Comparison of ENCODE assay signal across 21 cellular contexts in genomic region chr9:36336511-36336910, GRCh38.
DNase-seq lines count a peak whose midpoint lies in the region; ATAC-seq, FAIRE-seq and TF ChIP-seq lines count a peak whose summit lies in the region.
"Had no signal": no experiment of that assay in that cellular context is flagged by ENCODE, and none has a peak within 500 bp of the region (broad histone marks: within the 10 kb centered on the region; RNA-seq: fewer than 3 reads in every experiment).

No MANE protein-coding gene starts in this region.

- peaks cover 22 to 57% (median 53%) of the 10 kb centered on the region in 3 experiments; a peak in 6 of 7 replicates for H3K36me3 Mint-ChIP-seq in H9 (ENCODE audit: insufficient read depth in 1 of 3, low read depth in 3 of 3)

- no peaks in the 10 kb centered on the region for H3K27me3 ChIP-seq in H9 (ENCODE audit: insufficient read depth, low read length)
- no peaks in the 10 kb centered on the region for H3K27me3 ChIP-seq in bronchial epithelial cell (ENCODE audit: control insufficient read depth, insufficient read depth, low read length)
- H3K27me3 ChIP-seq: Peyer's patch had no signal

- no peak overlapping the region for H3T11ph ChIP-seq in H9 (ENCODE audit: low read length)

- CTCF ChIA-PET in A549 (lab: Yijun Ruan, JAX) = interaction anchor here (1.1 to 2.4 kb wide), 3 partner anchors 9 to 89 kb away, joined by 3 to 9 read pairs (median 5); no protein-coding TSS in a partner anchor

- no peak overlapping the region for H4K5ac ChIP-seq in H9 (ENCODE audit: insufficient read length, low read depth, low read length)

- no peak overlapping the region for H2BK12ac ChIP-seq in H9 (ENCODE audit: insufficient read length, low read depth, low read length)

- H3K4ac ChIP-seq in H9 (ENCODE audit: low read depth, low read length) = no peak overlapping the region

- H3K79me2 ChIP-seq in H9 (ENCODE audit: insufficient read depth, low read length) = no peaks in the 10 kb centered on the region

- no peak overlapping the region for H3K9ac ChIP-seq in H9 (ENCODE audit: extremely low read depth, insufficient read length, low read length)

- no peak for TF ChIP-seq RAD21 in A549 (conservative IDR thresholded peaks at IDR 0.05 in 1 of 2, IDR thresholded peaks at IDR 0.05 in 1 of 2)

- POLR2A ChIA-PET in A549 (lab: Yijun Ruan, JAX) = no interaction called here

- H2BK20ac ChIP-seq in H9 (ENCODE audit: low read depth, low read length, poor library complexity, severe bottlenecking) = no peak overlapping the region

- peaks cover 2% of the 10 kb centered on the region for H3K36me3 ChIP-seq in bronchial epithelial cell (ENCODE audit: control insufficient read depth, insufficient read depth, low read length)

- no peak for TF ChIP-seq EP300 in A549 (IDR thresholded peaks at IDR 0.05)

- no peak overlapping the region for H3K56ac ChIP-seq in H9 (ENCODE audit: insufficient read length, low read depth, low read length)

- H3K4me3 ChIP-seq in A549 (no peak overlapping the region), bronchial epithelial cell (ENCODE audit: low read depth, low read length) (no peak overlapping the region)
- H3K4me3 ChIP-seq: Peyer's patch had no signal

- no peak for FAIRE-seq in A549 (lab: Jason Lieb, UNC)
- FAIRE-seq in bronchial epithelial cell (lab: Jason Lieb, UNC) = no peak
- FAIRE-seq: G401.6, GM12892 had no signal

- H4K20me1 ChIP-seq in H9 (ENCODE audit: control insufficient read depth, insufficient read depth, insufficient read length) = no peaks in the 10 kb centered on the region

- no peak overlapping the region for H3K23ac ChIP-seq in H9 (ENCODE audit: insufficient read length, low read depth, low read length)

- no peak overlapping the region for H3K14ac ChIP-seq in H9 (ENCODE audit: insufficient read depth, low read length)

- no peak overlapping the region for H2BK15ac ChIP-seq in H9 (ENCODE audit: low read depth, low read length)

- peak in 1 of 2 experiments; percentile 28 for DNase-seq in A549 (ENCODE audit: low read depth in 1 of 2, low spot score in 1 of 2)
- no peak for DNase-seq in H9
- DNase-seq in bronchial epithelial cell (ENCODE audit: low read depth) = peak; percentile 48
- peak; percentile 46 for DNase-seq in iris pigment epithelial cell (ENCODE audit: low read depth)
- no peak for DNase-seq in activated CD4-positive, alpha-beta T cell treated with anti-CD3 and anti-CD28 coated beads, Interleukin-2, amount 50 U/mL, for 1 hour
- DNase-seq: CD4-positive, alpha-beta memory T cell; DMS79; NCI-H1417; NCI-H1930; NCI-H2171; NCI-H446 treated with DMSO at 0.1 percent for 48 hours; NCI-H82; Peyer's patch; Right ventricle myocardium superior had no signal

- TF ChIP-seq CTCF in A549 (IDR thresholded peaks at IDR 0.05) (no peak), H9 (conservative IDR thresholded peaks at IDR 0.05) (peak; percentile 27; the same call in 2 of the 3 replicates), bronchial epithelial cell (IDR thresholded peaks at IDR 0.05; ENCODE audit: insufficient read depth, low read length, severe bottlenecking) (no peak)

- peak overlapping the region; percentile 48 to 64 for H3K27ac ChIP-seq in A549
- H3K27ac ChIP-seq in H9 (ENCODE audit: insufficient read length, low read depth, low read length) = no peak overlapping the region
- H3K27ac ChIP-seq: HL-60, Peyer's patch had no signal

- no peak overlapping the region for H3K18ac ChIP-seq in H9 (ENCODE audit: insufficient read length, low read depth, low read length)

- no peak for ATAC-seq in A549
- ATAC-seq in HG02973 (IDR thresholded peaks at IDR 0.05; ENCODE audit: unreplicated experiment) = no peak
- no peak for ATAC-seq in HG03432 (IDR thresholded peaks at IDR 0.05; ENCODE audit: unreplicated experiment)
- ATAC-seq: HCT116 had no signal

- H3K27ac Mint-ChIP-seq in H9 = no peak overlapping the region
- H3K27ac Mint-ChIP-seq: B cell had no signal

- H2AFZ ChIP-seq in H9 (ENCODE audit: low read length) = no peak overlapping the region

- TF ChIP-seq POLR2A in A549 (IDR thresholded peaks at IDR 0.05; ENCODE audit: low read length) = no peak

- no peaks in the 10 kb centered on the region for H3K9me3 Mint-ChIP-seq in H9
- H3K9me3 Mint-ChIP-seq: CD4-positive, alpha-beta memory T cell had no signal

- H2BK5ac ChIP-seq in H9 (ENCODE audit: insufficient read length, low read length) = no peak overlapping the region

- H3K27me3 Mint-ChIP-seq in H9 (ENCODE audit: low read depth) = no peaks in the 10 kb centered on the region; the same call in 1 of the 2 replicates
- H3K27me3 Mint-ChIP-seq: B cell; CD4-positive, alpha-beta memory T cell had no signal

- no peaks in the 10 kb centered on the region for H3K23me2 ChIP-seq in H9 (ENCODE audit: insufficient read length, low read depth, low read length, poor library complexity, severe bottlenecking)

- no peak overlapping the region for H2AK5ac ChIP-seq in H9 (ENCODE audit: insufficient read length, low read length)

- no peak overlapping the region for H2BK120ac ChIP-seq in H9 (ENCODE audit: low read depth, low read length, poor library complexity, severe bottlenecking)

- 63% methylated on average over 2 of the region's 2 CpGs for WGBS in A549 (ENCODE audit: missing lambda C conversion rate)
- WGBS in H9 (ENCODE audit: extremely low coverage, insufficient read length, low lambda C conversion rate) = no CpG with 5 or more reads among the region's 2 CpGs

- no peaks in the 10 kb centered on the region for H3K79me1 ChIP-seq in H9 (ENCODE audit: insufficient read depth, low read depth, low read length, poor library complexity, severe bottlenecking)

- H3K4me1 ChIP-seq in A549 (peaks cover 10% of the 10 kb centered on the region), H9 (ENCODE audit: insufficient read depth, low read length) (no peaks in the 10 kb centered on the region)
- H3K4me1 ChIP-seq: Peyer's patch had no signal

- H3K4me1 Mint-ChIP-seq in H9 = no peaks in the 10 kb centered on the region
- H3K4me1 Mint-ChIP-seq: B cell; CD4-positive, alpha-beta memory T cell had no signal

- no peak overlapping the region for H3K4me3 Mint-ChIP-seq in H9
- H3K4me3 Mint-ChIP-seq: B cell; CD4-positive, alpha-beta memory T cell had no signal

- H4K8ac ChIP-seq in H9 (replicated peaks; ENCODE audit: insufficient read length, low read depth, low read length) = no peak overlapping the region

- H3K4me2 ChIP-seq in A549 = peak overlapping the region; percentile 25; the same call in 1 of the 3 replicates
- H3K4me2 ChIP-seq in H9 (ENCODE audit: insufficient read depth, insufficient read length, low read length) = no peak overlapping the region

- H4K91ac ChIP-seq in H9 (ENCODE audit: insufficient read length, low read depth, low read length) = no peak overlapping the region

- no peaks in the 10 kb centered on the region for H3K9me3 ChIP-seq in A549
- H3K9me3 ChIP-seq in H9 (ENCODE audit: control insufficient read depth, low read depth, low read length) = no peaks in the 10 kb centered on the region
- H3K9me3 ChIP-seq: Peyer's patch had no signal

TF ChIP-seq in A549, 52 proteins besides CTCF, POLR2A, EP300 and RAD21:
- TF ChIP-seq FOSB (CRISPR knock-in tag; IDR thresholded peaks at IDR 0.05) = no peak
- no peak for TF ChIP-seq POLR2AphosphoS2 (conservative IDR thresholded peaks at IDR 0.05; ENCODE audit: low read length)
- no peak for TF ChIP-seq HOXB5 (CRISPR knock-in tag; IDR thresholded peaks at IDR 0.05)
- TF ChIP-seq HDAC2 (IDR thresholded peaks at IDR 0.05) = no peak
- 0 out of 2 replicates have a peak, but pooled peaks have one; percentile 45 for TF ChIP-seq NFE2L2 (conservative IDR thresholded peaks at IDR 0.05; ENCODE audit: low read length)
- TF ChIP-seq ZC3H11A (IDR thresholded peaks at IDR 0.05) = no peak
- TF ChIP-seq FOSL2 (IDR thresholded peaks at IDR 0.05) = no peak
- no peak for TF ChIP-seq FOSL2 (CRISPR knock-in tag; IDR thresholded peaks at IDR 0.05)
- no peak for TF ChIP-seq CBX2 (IDR thresholded peaks at IDR 0.05; ENCODE audit: borderline replicate concordance, low read depth)
- TF ChIP-seq ATOH8 (CRISPR knock-in tag; IDR thresholded peaks at IDR 0.05; ENCODE audit: low read depth) = no peak
- TF ChIP-seq JUN (IDR thresholded peaks at IDR 0.05) = no peak
- no peak for TF ChIP-seq BCL3 (IDR thresholded peaks at IDR 0.05)
- no peak for TF ChIP-seq HEYL (CRISPR knock-in tag; IDR thresholded peaks at IDR 0.05)
- no peak for TF ChIP-seq CBX8 (IDR thresholded peaks at IDR 0.05)
- peak; percentile 70 for TF ChIP-seq MAFK (IDR thresholded peaks at IDR 0.05; ENCODE audit: partially characterized antibody)
TF ChIP-seq in A549: peak in this region for 2.

Comparison
In these comparisons a context has a peak if more than half of its experiments do, and no peak if none do; other contexts are left out.
1. DNase-seq: peak in bronchial epithelial cell (single experiment) and iris pigment epithelial cell (single experiment); none in H9 (single experiment) and activated CD4-positive, alpha-beta T cell treated with anti-CD3 and anti-CD28 coated beads, Interleukin-2, amount 50 U/mL, for 1 hour (single experiment).